ENCODE assay signal across 23 cellular contexts in the genomic region with DNA sequence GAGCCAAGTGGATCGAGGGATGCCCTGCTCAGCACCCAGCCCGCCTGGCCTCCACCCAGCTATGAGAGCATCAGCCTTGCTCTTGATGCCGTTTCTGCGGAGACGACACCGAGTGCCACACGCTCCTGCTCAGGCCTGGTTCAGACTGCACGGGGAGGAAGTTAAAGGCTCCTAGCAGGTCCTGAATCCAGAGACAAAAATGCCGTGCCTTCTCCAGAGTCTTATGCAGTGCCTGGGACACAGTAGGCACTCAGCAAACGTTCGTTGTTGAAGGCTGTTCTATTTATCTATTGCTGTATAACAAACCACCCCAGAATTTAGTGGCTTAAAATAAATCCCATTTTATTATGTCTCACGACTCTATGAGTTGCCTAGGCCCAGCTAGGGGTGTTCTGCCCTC. TPM values are rescaled to one million over a fixed set of nuclear protein-coding genes. Genes with fewer than 3 reads are reported as not detected.
DNase-seq lines count a peak whose midpoint lies in the region; FAIRE-seq and TF ChIP-seq lines count a peak whose summit lies in the region.
"Had no signal": no experiment of that assay in that cellular context is flagged by ENCODE, and none has a peak within 500 bp of the region (broad histone marks: within the 10 kb centered on the region; RNA-seq: fewer than 3 reads in every experiment).

No MANE protein-coding gene starts in this region.

- H4K91ac ChIP-seq in H1 (replicated peaks; ENCODE audit: insufficient read length, low read length) (peak overlapping the region; percentile 26), neuronal stem cell (ENCODE audit: low read depth, low read length, poor library complexity) (no peak overlapping the region)

- H3K27me3 ChIP-seq in H1 (replicated peaks in 1 of 4; ENCODE audit: control insufficient read depth in 3 of 4, extremely low read depth in 1 of 4, insufficient read depth in 3 of 4, low read length in 3 of 4) (peaks cover 0 to 7% (median 3%) of the 10 kb centered on the region in 4 experiments; a peak in 6 of 7 replicates), neuronal stem cell (ENCODE audit: control insufficient read depth in 3 of 3, insufficient read depth in 3 of 3, low read depth in 1 of 3, low read length in 3 of 3) (peaks cover 1 to 58% (median 11%) of the 10 kb centered on the region in 3 experiments)
- H3K27me3 ChIP-seq: BE2C had no signal

- no peak overlapping the region for H4K5ac ChIP-seq in H1 (ENCODE audit: insufficient read length, low read depth, low read length)

- no peak overlapping the region for H3K56ac ChIP-seq in H1 (replicated peaks; ENCODE audit: insufficient read length, low read depth, low read length)

- H3K4ac ChIP-seq in H1 (replicated peaks; ENCODE audit: insufficient read length, low read depth, low read length) (no peak overlapping the region), neuronal stem cell (ENCODE audit: low read length) (no peak overlapping the region)

- no peak overlapping the region; the same call in 1 of the 2 replicates for H2BK12ac ChIP-seq in H1 (ENCODE audit: low read depth, low read length)
- H2BK12ac ChIP-seq in neuronal stem cell (ENCODE audit: low read length), result no peak overlapping the region

- TF ChIP-seq POLR2A in H1 (IDR thresholded peaks at IDR 0.05; ENCODE audit: control extremely low read depth in 1 of 2, low read depth in 2 of 2, low read length in 2 of 2), result no peak

- H3K27ac ChIP-seq in H1 (ENCODE audit: low read depth, low read length) (no peak overlapping the region), neuronal stem cell (replicated peaks; ENCODE audit: low read length) (no peak overlapping the region)
- H3K27ac ChIP-seq: 22Rv1; BLaER1 treated with 17β-estradiol and CSF1 and Interleukin-3, amounts not matched to agents 10 nM and 100 nM had no signal

- H3K4me2 ChIP-seq in H1 (ENCODE audit: insufficient read depth in 1 of 2, low read depth in 2 of 2, low read length in 2 of 2) (no peak overlapping the region), neuronal stem cell (ENCODE audit: insufficient read depth, low read length, poor library complexity, severe bottlenecking) (no peak overlapping the region)
- H3K4me2 ChIP-seq: BLaER1 treated with 17β-estradiol and CSF1 and Interleukin-3, amounts not matched to agents 10 nM and 100 nM had no signal

- no peaks in the 10 kb centered on the region for H4K20me1 ChIP-seq in H1 (replicated peaks in 1 of 2; ENCODE audit: control insufficient read depth in 1 of 2, insufficient read depth in 2 of 2, low read length in 2 of 2)
- H4K20me1 ChIP-seq: BLaER1 treated with 17β-estradiol and CSF1 and Interleukin-3, amounts not matched to agents 10 nM and 100 nM had no signal

- H2BK20ac ChIP-seq in H1 (ENCODE audit: low read length), result 0 out of 2 replicates have a peak overlapping the region, but pooled peaks have one; percentile 1

- H2BK5ac ChIP-seq in H1 (ENCODE audit: low read depth, low read length), result no peak overlapping the region
- no peak overlapping the region for H2BK5ac ChIP-seq in neuronal stem cell (ENCODE audit: low read length)

- H3K4me1 ChIP-seq in H1 (replicated peaks in 1 of 4; ENCODE audit: control insufficient read depth in 3 of 4, insufficient read depth in 4 of 4, low read length in 3 of 4), result peaks cover 16 to 23% (median 18%) of the 10 kb centered on the region in 4 experiments
- peaks cover 3 to 10% of the 10 kb centered on the region in 2 donors for H3K4me1 ChIP-seq in neuronal stem cell (ENCODE audit: control insufficient read depth in 2 of 2, insufficient read depth in 1 of 2, low read depth in 1 of 2, low read length in 2 of 2)
- H3K4me1 ChIP-seq: BE2C had no signal

- H3K4me3 ChIP-seq in H1 (ENCODE audit: extremely low read depth in 1 of 4, insufficient read depth in 2 of 4, low read depth in 3 of 4, low read length in 4 of 4) (no peak overlapping the region), neuronal stem cell (ENCODE audit: low read length in 2 of 2) (no peak overlapping the region)
- H3K4me3 ChIP-seq: BLaER1 treated with 17β-estradiol and CSF1 and Interleukin-3, amounts not matched to agents 10 nM and 100 nM had no signal

- H3K79me2 ChIP-seq in H1 (ENCODE audit: control insufficient read depth in 1 of 2, insufficient read depth in 2 of 2, low read length in 2 of 2), result no peaks in the 10 kb centered on the region

- no peak for TF ChIP-seq CTCF in H1 (IDR thresholded peaks at IDR 0.05; ENCODE audit: control extremely low read depth in 1 of 3, insufficient read depth in 1 of 3, low read depth in 1 of 3, low read length in 3 of 3)

- H3K9me3 ChIP-seq in H1 (ENCODE audit: insufficient read depth in 2 of 2, low read depth in 1 of 2, low read length in 1 of 2) (no peaks in the 10 kb centered on the region), neuronal stem cell (replicated peaks in 1 of 2; ENCODE audit: control insufficient read depth in 2 of 2, insufficient read depth in 1 of 2, low read depth in 1 of 2, low read length in 2 of 2) (peaks cover 0 to 4% of the 10 kb centered on the region in 2 donors)
- H3K9me3 ChIP-seq: BE2C had no signal

- DNase-seq in DMS53 (lab: John Stamatoyannopoulos, UW), result peak; percentile 39
- DNase-seq in DMS53 treated with DMSO at 0.1 percent for 48 hours (lab: John Stamatoyannopoulos, UW; ENCODE audit: unreplicated experiment), result no peak
- no peak for DNase-seq in H1 (ENCODE audit: low read depth in 1 of 2, low spot score in 2 of 2)
- DNase-seq in neuronal stem cell (ENCODE audit: low spot score), result no peak
- DNase-seq in NCI-H187 (lab: John Stamatoyannopoulos, UW), result no peak
- DNase-seq in stimulated activated naive CD4-positive, alpha-beta T cell treated with Interleukin-2 at 50 U/mL for 16 hours (lab: John Stamatoyannopoulos, UW), result no peak
- DNase-seq: AML-193; BE2C; CD4-positive, alpha-beta T cell; CD8-positive, alpha-beta memory T cell; DMS 273 treated with DMSO at 0.1 percent for 48 hours; DND-41; GOT3; H7; HCEC 1CT had no signal

- H3K14ac ChIP-seq in H1 (ENCODE audit: insufficient read length) (no peak overlapping the region), neuronal stem cell (ENCODE audit: low read length) (no peak overlapping the region)

- H3K9ac ChIP-seq in H1 (replicated peaks in 1 of 4; ENCODE audit: extremely low read depth in 1 of 4, low read depth in 3 of 4, low read length in 3 of 4) (no peak overlapping the region), neuronal stem cell (ENCODE audit: low read depth, low read length, poor library complexity) (no peak overlapping the region)
- H3K9ac ChIP-seq: BLaER1 treated with 17β-estradiol and CSF1 and Interleukin-3, amounts not matched to agents 10 nM and 100 nM had no signal

- H3K79me1 ChIP-seq in H1 (ENCODE audit: low read depth, low read length) (no peaks in the 10 kb centered on the region), neuronal stem cell (ENCODE audit: low read depth, low read length) (no peaks in the 10 kb centered on the region)

- no peak for TF ChIP-seq RAD21 in H1 (IDR thresholded peaks at IDR 0.05 in 1 of 2, conservative IDR thresholded peaks at IDR 0.05 in 1 of 2; ENCODE audit: low read depth in 2 of 2, low read length in 2 of 2)

- CTCF ChIA-PET in H1 (lab: Charles Lee; ENCODE audit: partially characterized antibody), result interaction anchor here (0.7 to 18.4 kb wide), 7 partner anchors 9 to 67 kb away, joined by 3 to 436 read pairs (median 14); no protein-coding TSS in a partner anchor

- POLR2A ChIA-PET in H1 (lab: Charles Lee; ENCODE audit: partially characterized antibody), result interaction anchor here (1.8 kb wide), 1 partner anchor 9 kb away, joined by 4 read pairs; no protein-coding TSS in a partner anchor

- H3K36me3 ChIP-seq in H1 (ENCODE audit: control insufficient read depth in 2 of 4, insufficient read depth in 4 of 4, low read length in 3 of 4) (no peaks in the 10 kb centered on the region), neuronal stem cell (replicated peaks in 1 of 2; ENCODE audit: control insufficient read depth in 2 of 2, insufficient read depth in 2 of 2, low read length in 2 of 2) (no peaks in the 10 kb centered on the region)
- H3K36me3 ChIP-seq: BE2C; BLaER1 treated with 17β-estradiol and CSF1 and Interleukin-3, amounts not matched to agents 10 nM and 100 nM had no signal

- H2AK5ac ChIP-seq in H1 (ENCODE audit: low read depth, low read length), result no peak overlapping the region
- no peak overlapping the region for H2AK5ac ChIP-seq in neuronal stem cell (ENCODE audit: low read depth, low read length)

- no peak overlapping the region for H4K8ac ChIP-seq in H1 (ENCODE audit: extremely low read depth, insufficient read depth, low read length)
- H4K8ac ChIP-seq in neuronal stem cell (ENCODE audit: low read depth, low read length), result no peak overlapping the region

- H2AFZ ChIP-seq in H1 (ENCODE audit: low read length) (no peak overlapping the region), neuronal stem cell (ENCODE audit: low read length) (no peak overlapping the region)

- H3K23me2 ChIP-seq in H1 (ENCODE audit: low read depth, low read length), result peaks cover under 1% of the 10 kb centered on the region; the same call in 1 of the 2 replicates

- H3K23ac ChIP-seq in H1 (ENCODE audit: insufficient read length) (no peak overlapping the region), neuronal stem cell (ENCODE audit: low read depth, low read length, poor library complexity) (no peak overlapping the region)

- 0 out of 2 replicates have a peak overlapping the region, but pooled peaks have one; percentile 61 for H2BK15ac ChIP-seq in H1 (ENCODE audit: low read length)
- no peak overlapping the region for H2BK15ac ChIP-seq in neuronal stem cell (ENCODE audit: low read length)

- H3K18ac ChIP-seq in H1 (ENCODE audit: extremely low read depth, low read length), result no peak overlapping the region
- H3K18ac ChIP-seq in neuronal stem cell (ENCODE audit: low read length), result peak overlapping the region; percentile 27

- FAIRE-seq in H1 (lab: Jason Lieb, UNC), result no peak
- FAIRE-seq: A204.1, D721Med, G401.6, GM12892 had no signal

- 74% methylated on average over 12 of the region's 12 CpGs; no CpG with 5 or more reads in 1 of the 2 experiments for WGBS in H1 (ENCODE audit: extremely low coverage in 1 of 2, insufficient coverage in 1 of 2, insufficient read length in 1 of 2, insufficient replicate concordance in 2 of 2, low coverage in 1 of 2, low lambda C conversion rate in 2 of 2, missing lambda C conversion rate in 1 of 2), 2 experiments
- no CpG with 5 or more reads among the region's 12 CpGs for WGBS in neuronal stem cell (ENCODE audit: extremely low coverage in 2 of 2, insufficient read length in 2 of 2, insufficient replicate concordance in 1 of 2), 2 donors

- no peak overlapping the region for H2BK120ac ChIP-seq in H1 (replicated peaks; ENCODE audit: low read depth, low read length)
- H2BK120ac ChIP-seq in neuronal stem cell (ENCODE audit: low read depth, low read length), result no peak overlapping the region

- no peak for TF ChIP-seq EP300 in H1 (IDR thresholded peaks at IDR 0.05; ENCODE audit: borderline replicate concordance in 1 of 2, low read depth in 2 of 2, low read length in 2 of 2)

RNA-seq across cellular contexts. Expression of gene BSND, which starts 6.8 kb away (rescaled TPM):
- 0.40 and 0.43 TPM in 2 replicates for total RNA-seq in H1 (2021; fragmentation: NEBNext Ultra II Directional; extraction: Animal tissue kit (Norgen Biotek cat#: 25700))
- polyA plus RNA-seq in H1 (2011; rRNA removed), result 0.52 and 0.68 TPM in 2 replicates
- polyA plus RNA-seq in H1 (2011; cell fraction: cytosol; rRNA removed), result 0.67 TPM
- 1.0 TPM for polyA plus RNA-seq in H1 (2011; cell fraction: nucleus; rRNA removed)
- 0.37 to 0.74 TPM (median 0.55 TPM) in 4 replicates for polyA plus RNA-seq in H1 (2012, experiment 1 of 2)
- polyA plus RNA-seq in H1 (2012, experiment 2 of 2), result 0.50 TPM
- polyA plus RNA-seq in H1 (2013, experiment 1 of 2), result 0.26 TPM
- 0.26 TPM for polyA plus RNA-seq in H1 (2013, experiment 2 of 2)
- 0.39 and 0.54 TPM in 2 replicates for polyA minus RNA-seq in H1 (2011; rRNA and poly(A)+ RNA removed)
- not detected for polyA minus RNA-seq in H1 (2011; cell fraction: cytosol; rRNA and poly(A)+ RNA removed)
- polyA minus RNA-seq in H1 (2011; cell fraction: nucleus; rRNA and poly(A)+ RNA removed), result 0.70 TPM
- not detected for polyA plus RNA-seq in neuronal stem cell (2013, experiment 1 of 2)
- 0.01 TPM for polyA plus RNA-seq in neuronal stem cell (2013, experiment 2 of 2)
- total RNA-seq: CD4-positive, alpha-beta T cell; CD8-positive, alpha-beta memory T cell had no signal
- polyA plus RNA-seq: AG04450; CD14-positive monocyte; CD8-positive, alpha-beta memory T cell had no signal

RNA-seq across cellular contexts. Expression of gene TMEM61, which starts 11.5 kb away (rescaled TPM):
- total RNA-seq in H1 (2021; fragmentation: NEBNext Ultra II Directional; extraction: Animal tissue kit (Norgen Biotek cat#: 25700)), result 0.50 and 0.54 TPM in 2 replicates
- 1.4 and 2.0 TPM in 2 replicates for polyA plus RNA-seq in H1 (2011; rRNA removed)
- polyA plus RNA-seq in H1 (2011; cell fraction: cytosol; rRNA removed), result 0.88 TPM
- 1.2 TPM for polyA plus RNA-seq in H1 (2011; cell fraction: nucleus; rRNA removed)
- 0.25 to 0.92 TPM (median 0.80 TPM) in 3 of 4 replicates, not detected in the other for polyA plus RNA-seq in H1 (2012, experiment 1 of 2)
- 1.0 TPM for polyA plus RNA-seq in H1 (2012, experiment 2 of 2)
- polyA plus RNA-seq in H1 (2013, experiment 1 of 2), result 1.4 TPM
- polyA plus RNA-seq in H1 (2013, experiment 2 of 2), result 0.94 TPM
- polyA minus RNA-seq in H1 (2011; rRNA and poly(A)+ RNA removed), result 0.35 TPM in 1 of 2 replicates, not detected in the other
- polyA minus RNA-seq in H1 (2011; cell fraction: cytosol; rRNA and poly(A)+ RNA removed), result not detected
- polyA minus RNA-seq in H1 (2011; cell fraction: nucleus; rRNA and poly(A)+ RNA removed), result not detected
- not detected for polyA plus RNA-seq in neuronal stem cell (2013, experiment 1 of 2)
- polyA plus RNA-seq in neuronal stem cell (2013, experiment 2 of 2), result 0.04 TPM
- total RNA-seq: CD4-positive, alpha-beta T cell; CD8-positive, alpha-beta memory T cell had no signal
- polyA plus RNA-seq: AG04450; CD14-positive monocyte; CD8-positive, alpha-beta memory T cell had no signal

RNA-seq across cellular contexts. Expression of gene PCSK9, which starts 47.4 kb away (rescaled TPM):
- total RNA-seq in H1 (2021; fragmentation: NEBNext Ultra II Directional; extraction: Animal tissue kit (Norgen Biotek cat#: 25700)), result 32.3 and 33.8 TPM in 2 replicates
- 22.3 and 39.4 TPM in 2 replicates for polyA plus RNA-seq in H1 (2011; rRNA removed)
- 30.1 TPM for polyA plus RNA-seq in H1 (2011; cell fraction: cytosol; rRNA removed)
- 56.2 TPM for polyA plus RNA-seq in H1 (2011; cell fraction: nucleus; rRNA removed)
- polyA plus RNA-seq in H1 (2012, experiment 1 of 2), result 20.6 to 29.9 TPM (median 28.3 TPM) in 4 replicates
- polyA plus RNA-seq in H1 (2012, experiment 2 of 2), result 24.1 TPM
- polyA plus RNA-seq in H1 (2013, experiment 1 of 2), result 65.1 TPM
- 59.8 TPM for polyA plus RNA-seq in H1 (2013, experiment 2 of 2)
- polyA minus RNA-seq in H1 (2011; rRNA and poly(A)+ RNA removed), result 14.4 and 15.8 TPM in 2 replicates
- 22.8 TPM for polyA minus RNA-seq in H1 (2011; cell fraction: cytosol; rRNA and poly(A)+ RNA removed)
- 18.1 TPM for polyA minus RNA-seq in H1 (2011; cell fraction: nucleus; rRNA and poly(A)+ RNA removed)
- 17.1 TPM for polyA plus RNA-seq in neuronal stem cell (2013, experiment 1 of 2)
- polyA plus RNA-seq in neuronal stem cell (2013, experiment 2 of 2), result 16.2 TPM
- total RNA-seq: CD4-positive, alpha-beta T cell; CD8-positive, alpha-beta memory T cell had no signal
- polyA plus RNA-seq: CD14-positive monocyte; CD8-positive, alpha-beta memory T cell had no signal
